In genomic region chr15:90062023-90062728, GRCh38 we compare ENCODE assay signal across 8 cellular contexts. TPM values are rescaled to one million over a fixed set of nuclear protein-coding genes. Genes with fewer than 3 reads are reported as not detected.
DNase-seq lines count a peak whose midpoint lies in the region; ATAC-seq and TF ChIP-seq lines count a peak whose summit lies in the region.

No MANE protein-coding gene starts in this region.

- DNase-seq in RWPE2 (ENCODE audit: low spot score) (peak; percentile 98), brain microvascular endothelial cell (peak; percentile 9), lower lobe of right lung (peak; percentile 84), SIG-M5 treated with dmso at 0.1 percent for 504 hours (lab: John Stamatoyannopoulos, UW; ENCODE audit: unreplicated experiment) (no peak)

- no peak overlapping the region for H3K4me3 Mint-ChIP-seq in stimulated activated naive CD8-positive, alpha-beta T cell treated with anti-CD3 and anti-CD28 coated beads, Interleukin-15, Interleukin-2, amounts not matched to agents 100 ng/mL and 50 ng/mL, for 24 hours

- H3K27ac ChIP-seq in RWPE2 (ENCODE audit: poor library complexity, severe bottlenecking), result peak overlapping the region; percentile 69
- H3K27ac ChIP-seq in brain microvascular endothelial cell, result no peak overlapping the region
- H3K27ac ChIP-seq in lower lobe of right lung, result peak overlapping the region; percentile 82

- H3K27me3 ChIP-seq in RWPE2 (ENCODE audit: insufficient read depth, poor library complexity, severe bottlenecking) (no peaks in the 10 kb centered on the region), brain microvascular endothelial cell (replicated peaks) (no peaks in the 10 kb centered on the region), lower lobe of right lung (ENCODE audit: low read depth) (no peaks in the 10 kb centered on the region)

- TF ChIP-seq EP300 in Ishikawa (IDR thresholded peaks at IDR 0.05; ENCODE audit: borderline replicate concordance), result no peak

- TF ChIP-seq CTCF in RWPE2 (IDR thresholded peaks at IDR 0.05; ENCODE audit: poor library complexity, severe bottlenecking) (no peak), brain microvascular endothelial cell (IDR thresholded peaks at IDR 0.05; ENCODE audit: low read depth, low read length, missing control alignments) (no peak), lower lobe of right lung (IDR thresholded peaks at IDR 0.05) (no peak)

- intact Hi-C loops in lower lobe of right lung (cut with DNase I), result no loop called here

- peaks cover 59% of the 10 kb centered on the region for H3K4me1 Mint-ChIP-seq in stimulated activated naive CD8-positive, alpha-beta T cell treated with anti-CD3 and anti-CD28 coated beads, Interleukin-15, Interleukin-2, amounts not matched to agents 100 ng/mL and 50 ng/mL, for 24 hours (ENCODE audit: low read depth)

- peak; percentile 83 for ATAC-seq in RWPE2 (ENCODE audit: low read depth)
- ATAC-seq in lower lobe of right lung, result peak; percentile 77 to 79
- no peak for ATAC-seq in HG03469 (IDR thresholded peaks at IDR 0.05; ENCODE audit: unreplicated experiment)
- no peak for ATAC-seq in GM19324 (IDR thresholded peaks at IDR 0.05; ENCODE audit: low FRiP score, unreplicated experiment)

- no peaks in the 10 kb centered on the region for H3K36me3 ChIP-seq in RWPE2 (ENCODE audit: low read depth)
- no peaks in the 10 kb centered on the region for H3K36me3 ChIP-seq in brain microvascular endothelial cell (replicated peaks)
- peaks cover 1% of the 10 kb centered on the region for H3K36me3 ChIP-seq in lower lobe of right lung

- no peaks in the 10 kb centered on the region for H3K27me3 Mint-ChIP-seq in stimulated activated naive CD8-positive, alpha-beta T cell treated with anti-CD3 and anti-CD28 coated beads, Interleukin-15, Interleukin-2, amounts not matched to agents 100 ng/mL and 50 ng/mL, for 24 hours

- H3K4me3 ChIP-seq in RWPE2 (ENCODE audit: severe bottlenecking) (no peak overlapping the region), brain microvascular endothelial cell (ENCODE audit: low read depth, low read length) (no peak overlapping the region), lower lobe of right lung (no peak overlapping the region)

- H3K4me1 ChIP-seq in RWPE2 (ENCODE audit: insufficient read depth, poor library complexity, severe bottlenecking) (peaks cover 32% of the 10 kb centered on the region), lower lobe of right lung (peaks cover 87% of the 10 kb centered on the region)

- TF ChIP-seq RAD21 in Ishikawa (IDR thresholded peaks at IDR 0.05; ENCODE audit: low read depth), result no peak

- H3K36me3 Mint-ChIP-seq in stimulated activated naive CD8-positive, alpha-beta T cell treated with anti-CD3 and anti-CD28 coated beads, Interleukin-15, Interleukin-2, amounts not matched to agents 100 ng/mL and 50 ng/mL, for 24 hours (ENCODE audit: low read depth), result no peaks in the 10 kb centered on the region

- in situ Hi-C loops in brain microvascular endothelial cell (cut with HindIII; ENCODE audit: low pct_ligation_motif_present, low sequenced_read_pairs), result no loop called here

- peak overlapping the region; percentile 45 for H3K27ac Mint-ChIP-seq in stimulated activated naive CD8-positive, alpha-beta T cell treated with anti-CD3 and anti-CD28 coated beads, Interleukin-15, Interleukin-2, amounts not matched to agents 100 ng/mL and 50 ng/mL, for 24 hours

- H3K9me3 ChIP-seq in RWPE2 (ENCODE audit: severe bottlenecking) (no peaks in the 10 kb centered on the region), lower lobe of right lung (no peaks in the 10 kb centered on the region)

- H3K9me3 Mint-ChIP-seq in stimulated activated naive CD8-positive, alpha-beta T cell treated with anti-CD3 and anti-CD28 coated beads, Interleukin-15, Interleukin-2, amounts not matched to agents 100 ng/mL and 50 ng/mL, for 24 hours, result no peaks in the 10 kb centered on the region

TF ChIP-seq in Ishikawa, 13 proteins besides CTCF, POLR2A, EP300 and RAD21:
- TF ChIP-seq TAF1 (IDR thresholded peaks at IDR 0.05; ENCODE audit: low read depth) (no peak), FOXM1 (IDR thresholded peaks at IDR 0.05; ENCODE audit: borderline replicate concordance, low read depth) (no peak), EGR1 (IDR thresholded peaks at IDR 0.05) (no peak), YY1 (IDR thresholded peaks at IDR 0.05; ENCODE audit: low read depth) (no peak), ZBTB7A (IDR thresholded peaks at IDR 0.05; ENCODE audit: low read depth) (no peak), TCF12 (IDR thresholded peaks at IDR 0.05; ENCODE audit: low read depth) (no peak), NFIC (IDR thresholded peaks at IDR 0.05) (peak; percentile 65), CEBPB (IDR thresholded peaks at IDR 0.05) (no peak)
- TF ChIP-seq, protein P1, sequence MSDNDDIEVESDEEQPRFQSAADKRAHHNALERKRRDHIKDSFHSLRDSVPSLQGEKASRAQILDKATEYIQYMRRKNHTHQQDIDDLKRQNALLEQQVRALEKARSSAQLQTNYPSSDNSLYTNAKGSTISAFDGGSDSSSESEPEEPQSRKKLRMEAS (IDR thresholded peaks at IDR 0.05), result peak; percentile 27; the same call in 1 of the 2 replicates

RNA-seq across cellular contexts. Expression of gene IDH2, which starts 40.1 kb away (rescaled TPM):
- 46.7 TPM for total RNA-seq in lower lobe of right lung

Comparison
In these comparisons a context has a peak if more than half of its experiments do, and no peak if none do; other contexts are left out.
1. ATAC-seq: peak in RWPE2 (single experiment) and lower lobe of right lung (2 of 2); none in HG03469 (single experiment) and GM19324 (single experiment).